Comparison of ENCODE assay signal across 17 cellular contexts in genomic region chr1:102837551-102837950, GRCh38.
"Had no signal": no experiment of that assay in that cellular context is flagged by ENCODE, and none has a peak within 500 bp of the region (broad histone marks: within the 10 kb centered on the region; RNA-seq: fewer than 3 reads in every experiment).

No MANE protein-coding gene starts in this region.

- H3K36me3 Mint-ChIP-seq: activated naive CD4-positive, alpha-beta T cell treated with anti-CD3 and anti-CD28 coated beads, Interleukin-2, amount 50 U/mL, for 24 hours; naive thymus-derived CD4-positive, alpha-beta T cell; stimulated activated naive B cell treated with anti-CD40 and anti-IgM and Interleukin-4, amounts not matched to agents 10 μg/mL and 1 μg/mL and 100 μg/mL, for 72 hours had no signal

- H3K27me3 Mint-ChIP-seq: activated naive CD4-positive, alpha-beta T cell treated with anti-CD3 and anti-CD28 coated beads, Interleukin-2, amount 50 U/mL, for 24 hours; naive thymus-derived CD4-positive, alpha-beta T cell; stimulated activated naive B cell treated with anti-CD40 and anti-IgM and Interleukin-4, amounts not matched to agents 10 μg/mL and 1 μg/mL and 100 μg/mL, for 72 hours had no signal

- H3K4me3 Mint-ChIP-seq: activated naive CD4-positive, alpha-beta T cell treated with anti-CD3 and anti-CD28 coated beads, Interleukin-2, amount 50 U/mL, for 24 hours; activated T-cell treated with anti-CD3 and anti-CD28 coated beads, Interleukin-2, amount 50 U/mL, for 72 hours; naive thymus-derived CD4-positive, alpha-beta T cell; stimulated activated naive B cell treated with anti-CD40 and anti-IgM and Interleukin-4, amounts not matched to agents 10 μg/mL and 1 μg/mL and 100 μg/mL, for 72 hours had no signal

- H3K9me3 ChIP-seq: ascending aorta, esophagus muscularis mucosa, right lobe of liver had no signal

- H3K4me3 ChIP-seq: ascending aorta, breast epithelium, coronary artery, esophagus muscularis mucosa, right lobe of liver had no signal

- H3K36me3 ChIP-seq: ascending aorta, breast epithelium, esophagus muscularis mucosa, right lobe of liver had no signal

- H3K4me1 ChIP-seq: ascending aorta, breast epithelium, esophagus muscularis mucosa, right lobe of liver had no signal

- H3K4me1 Mint-ChIP-seq: activated naive CD4-positive, alpha-beta T cell treated with anti-CD3 and anti-CD28 coated beads, Interleukin-2, amount 50 U/mL, for 24 hours; naive thymus-derived CD4-positive, alpha-beta T cell; stimulated activated naive B cell treated with anti-CD40 and anti-IgM and Interleukin-4, amounts not matched to agents 10 μg/mL and 1 μg/mL and 100 μg/mL, for 72 hours had no signal

- H3K27ac Mint-ChIP-seq: activated naive CD4-positive, alpha-beta T cell treated with anti-CD3 and anti-CD28 coated beads, Interleukin-2, amount 50 U/mL, for 24 hours; activated T-cell treated with anti-CD3 and anti-CD28 coated beads, Interleukin-2, amount 50 U/mL, for 72 hours; naive thymus-derived CD4-positive, alpha-beta T cell; stimulated activated naive B cell treated with anti-CD40 and anti-IgM and Interleukin-4, amounts not matched to agents 10 μg/mL and 1 μg/mL and 100 μg/mL, for 72 hours had no signal

- H3K27me3 ChIP-seq: ascending aorta, breast epithelium, esophagus muscularis mucosa, right lobe of liver had no signal

- DNase-seq: activated CD4-positive, alpha-beta T cell treated with anti-CD3 and anti-CD28 coated beads for 1 hour; activated CD8-positive, alpha-beta memory T cell treated with anti-CD3 and anti-CD28 coated beads for 24 hours; activated CD8-positive, alpha-beta memory T cell treated with anti-CD3 and anti-CD28 coated beads, Interleukin-2, amount 50 U/mL, for 48 hours; activated effector memory CD4-positive, alpha-beta T cell treated with anti-CD3 and anti-CD28 coated beads, Interleukin-2, amount 50 U/mL, for 16 hours; activated T-cell treated with anti-CD3 and anti-CD28 coated beads, Interleukin-2, amount 50 U/mL, for 72 hours; mesenchymal stem cell; naive thymus-derived CD4-positive, alpha-beta T cell; right lobe of liver; small intestine; stimulated activated CD4-positive, alpha-beta T cell treated with anti-CD3 and anti-CD28 coated beads, Interleukin-4, amount 100 ng/mL, for 24 hours; stimulated activated naive B cell treated with anti-CD40 and anti-IgM and Interleukin-4, amounts not matched to agents 10 μg/mL and 1 μg/mL and 100 μg/mL, for 72 hours; T1000 had no signal

- H3K9me3 Mint-ChIP-seq: activated naive CD4-positive, alpha-beta T cell treated with anti-CD3 and anti-CD28 coated beads, Interleukin-2, amount 50 U/mL, for 24 hours had no signal

- H3K27ac ChIP-seq: ascending aorta, breast epithelium, coronary artery, esophagus muscularis mucosa, right lobe of liver had no signal
